ENCODE assay signal across 2 cellular contexts in the genomic region with DNA sequence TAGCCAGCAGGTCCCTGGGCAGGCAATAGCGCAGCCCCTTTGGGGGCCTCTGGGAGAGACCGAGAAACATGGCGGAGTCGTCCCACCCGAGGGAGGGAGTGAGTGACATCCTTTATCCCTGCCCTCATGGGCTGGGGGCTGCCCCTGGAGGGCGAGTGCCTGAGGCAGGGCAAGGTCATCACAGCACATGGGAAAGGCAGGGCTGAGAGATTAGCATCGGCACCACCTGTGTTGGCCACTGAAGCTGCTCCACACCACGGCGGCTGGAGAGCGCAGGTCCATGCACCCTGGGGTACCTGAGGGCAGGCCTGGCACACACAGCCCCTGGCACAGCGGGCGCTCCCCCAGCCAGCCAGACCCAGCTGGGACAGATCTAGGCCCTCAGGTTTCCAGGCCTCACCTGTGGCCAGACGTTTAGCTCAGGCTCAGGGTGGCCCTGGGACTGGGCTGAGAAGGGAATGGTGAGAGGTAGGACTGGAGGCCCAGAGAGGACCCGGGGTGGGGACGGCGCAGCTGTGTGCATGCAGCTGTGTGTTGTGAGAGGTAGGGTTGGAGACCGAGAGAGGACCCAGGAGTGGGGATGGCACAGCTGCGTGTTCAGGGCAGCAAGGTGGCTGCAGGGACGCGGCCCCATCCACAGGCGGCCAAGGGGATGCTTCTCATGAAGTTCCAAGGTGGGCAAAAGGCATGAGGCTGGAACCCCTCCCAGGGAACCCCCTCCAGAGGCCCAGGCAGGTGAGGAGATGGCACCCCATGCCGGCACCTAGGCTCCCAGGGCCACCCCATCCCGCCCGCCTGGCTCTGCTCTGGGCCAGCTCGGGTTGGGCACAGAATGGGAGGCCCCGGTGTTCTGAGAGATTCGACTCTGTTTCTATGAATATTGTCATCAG.
TF ChIP-seq lines count a peak whose summit lies in the region.

No MANE protein-coding gene starts in this region.

TF ChIP-seq in HepG2, 621 proteins besides CTCF, POLR2A, EP300 and RAD21:
- TF ChIP-seq ZNF790 (CRISPR knock-in tag; IDR thresholded peaks at IDR 0.05; ENCODE audit: borderline replicate concordance) (no peak), ZNF672 (CRISPR knock-in tag; IDR thresholded peaks at IDR 0.05) (no peak), KAT7 (CRISPR knock-in tag; IDR thresholded peaks at IDR 0.05; ENCODE audit: borderline replicate concordance) (no peak), PTBP1 (IDR thresholded peaks at IDR 0.05; ENCODE audit: low read depth, low read length, poor library complexity, severe bottlenecking) (no peak), ZBTB7B (CRISPR knock-in tag; IDR thresholded peaks at IDR 0.05) (no peak), ZNF644 (CRISPR knock-in tag; IDR thresholded peaks at IDR 0.05; ENCODE audit: low read depth) (no peak), ZNF124 (CRISPR knock-in tag; IDR thresholded peaks at IDR 0.05) (no peak), ZNF101 (CRISPR knock-in tag; IDR thresholded peaks at IDR 0.05; ENCODE audit: borderline replicate concordance, low read depth) (no peak), NFRKB (IDR thresholded peaks at IDR 0.05) (no peak)

TF ChIP-seq in H1, 55 proteins besides CTCF, POLR2A, EP300 and RAD21:
- TF ChIP-seq NANOG (IDR thresholded peaks at IDR 0.05; ENCODE audit: insufficient read depth, low read depth, low read length, poor library complexity, severe bottlenecking): no peak
